In genomic region chr2:174820361-174820760, GRCh38 we compare ENCODE assay signal across 24 cellular contexts. TPM values are rescaled to one million over a fixed set of nuclear protein-coding genes. Genes with fewer than 3 reads are reported as not detected.
"Had no signal": no experiment of that assay in that cellular context is flagged by ENCODE, and none has a peak within 500 bp of the region (broad histone marks: within the 10 kb centered on the region; RNA-seq: fewer than 3 reads in every experiment).

No MANE protein-coding gene starts in this region.

- H3K4me1 ChIP-seq: SJSA1 had no signal

- H3K36me3 ChIP-seq: MG63, SJSA1 had no signal

- DNase-seq: Karpas-422, KG1, MG63, NCI-H1092, NCI-H1105 treated with DMSO at 0.1 percent for 48 hours, NCI-H1436, NCI-H187, NCI-H2029, NCI-H2081 treated with DMSO at 0.1 percent for 48 hours, NCI-H2171, NCI-H226, NCI-H446, NCI-H510A, NCI-H524 treated with DMSO at 0.1 percent for 48 hours, NCI-H69, NCI-H774, Right ventricle myocardium superior, RPMI8226, SIG-M5 had no signal

- H3K4me3 ChIP-seq: MG63, SJSA1, SK-N-MC had no signal

- FAIRE-seq: HTR-8/SVneo, RCC 7860 had no signal

- H3K27me3 ChIP-seq: MG63, SJSA1 had no signal

- H3K9me3 ChIP-seq: MG63, SJSA1 had no signal

- H3K27ac ChIP-seq: HL-60, SJSA1, SK-N-MC had no signal

RNA-seq across cellular contexts. Expression of gene CHRNA1, which starts 56.1 kb away (rescaled TPM):
- total RNA-seq: Right ventricle myocardium superior had no signal
